11 cellular contexts compared by ENCODE assay signal in the genomic region with DNA sequence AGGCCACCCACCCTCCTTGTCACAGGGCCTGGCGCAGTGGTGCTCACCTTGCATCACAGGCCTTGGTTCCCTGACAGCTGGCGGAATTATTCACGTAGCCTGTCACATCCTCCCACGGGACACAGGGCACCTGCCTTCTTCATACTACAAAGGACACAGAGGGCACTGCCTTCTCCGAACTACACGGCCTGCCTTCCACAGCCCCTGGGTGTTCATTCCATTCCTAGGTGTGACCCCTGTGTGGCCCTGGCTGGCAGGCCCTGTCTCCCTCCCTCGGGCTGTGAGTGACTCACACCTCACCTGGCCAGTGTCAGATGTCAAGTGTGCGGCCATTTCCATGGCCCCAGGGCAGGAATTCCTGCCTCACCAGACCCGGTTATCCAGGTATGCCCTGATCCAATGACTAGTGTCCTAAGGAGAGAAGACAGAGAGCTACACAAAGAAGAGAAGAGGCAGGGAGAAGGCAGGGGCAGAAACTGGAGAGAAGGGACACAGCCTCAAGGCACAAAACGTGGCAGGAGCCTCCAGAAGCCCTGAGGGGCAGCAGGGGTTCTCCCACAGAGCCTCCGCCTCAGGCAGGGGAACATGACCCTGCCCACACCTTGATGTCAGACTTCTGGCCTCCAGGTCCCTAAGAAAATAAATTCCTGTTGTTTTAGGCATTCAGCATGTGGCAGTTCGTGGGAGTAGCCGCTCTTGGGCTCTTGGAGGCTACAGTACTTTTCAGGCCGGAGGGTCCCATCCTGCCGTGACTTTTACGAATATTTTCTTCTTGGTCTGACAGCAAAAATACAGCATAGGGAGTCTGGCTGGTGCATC. TPM values are rescaled to one million over a fixed set of nuclear protein-coding genes. Genes with fewer than 3 reads are reported as not detected.
DNase-seq lines count a peak whose midpoint lies in the region; ATAC-seq and TF ChIP-seq lines count a peak whose summit lies in the region.
"Had no signal": no experiment of that assay in that cellular context is flagged by ENCODE, and none has a peak within 500 bp of the region (broad histone marks: within the 10 kb centered on the region; RNA-seq: fewer than 3 reads in every experiment).

No MANE protein-coding gene starts in this region.

- H3K9me3 Mint-ChIP-seq in CD8-positive, alpha-beta memory T cell = no peaks in the 10 kb centered on the region
- no peaks in the 10 kb centered on the region for H3K9me3 Mint-ChIP-seq in effector memory CD8-positive, alpha-beta T cell
- peaks cover 3% of the 10 kb centered on the region for H3K9me3 Mint-ChIP-seq in nephron

- no peak overlapping the region for H3K4me3 ChIP-seq in CD8-positive, alpha-beta memory T cell (ENCODE audit: low read length)

- H3K27me3 Mint-ChIP-seq in CD8-positive, alpha-beta memory T cell = no peaks in the 10 kb centered on the region
- no peaks in the 10 kb centered on the region for H3K27me3 Mint-ChIP-seq in effector memory CD8-positive, alpha-beta T cell
- H3K27me3 Mint-ChIP-seq in nephron (ENCODE audit: low read depth) = peaks cover 26% of the 10 kb centered on the region

- no peaks in the 10 kb centered on the region for H3K9me3 ChIP-seq in CD8-positive, alpha-beta memory T cell (ENCODE audit: low read length)

- H3K36me3 ChIP-seq in CD8-positive, alpha-beta memory T cell (ENCODE audit: insufficient read depth, low read length) = peaks cover 18% of the 10 kb centered on the region

- peak overlapping the region in 1 of 7 donors; percentile 68 for H3K4me3 Mint-ChIP-seq in CD8-positive, alpha-beta memory T cell
- H3K4me3 Mint-ChIP-seq in effector memory CD8-positive, alpha-beta T cell = peak overlapping the region in 1 of 2 donors; percentile 37
- H3K4me3 Mint-ChIP-seq in nephron = peak overlapping the region in 2 of 3 experiments; percentile 15 to 55

- DNase-seq in CD8-positive, alpha-beta memory T cell = no peak
- no peak for DNase-seq in effector memory CD8-positive, alpha-beta T cell
- no peak for DNase-seq in amygdala (lab: John Stamatoyannopoulos, UW)
- no peak for DNase-seq in NK-92 (lab: John Stamatoyannopoulos, UW; ENCODE audit: unreplicated experiment)
- DNase-seq: activated naive CD4-positive, alpha-beta T cell treated with anti-CD3 and anti-CD28 coated beads, Interleukin-2, amount 50 U/mL, for 16 hours; EL; NCI-H1105 treated with DMSO at 0.1 percent for 48 hours had no signal

- H3K27ac ChIP-seq in CD8-positive, alpha-beta memory T cell (ENCODE audit: low read depth, low read length) = no peak overlapping the region

- no peaks in the 10 kb centered on the region for H3K27me3 ChIP-seq in CD8-positive, alpha-beta memory T cell (ENCODE audit: insufficient read depth, low read length, poor library complexity, severe bottlenecking)

- TF ChIP-seq EP300 in Ishikawa (IDR thresholded peaks at IDR 0.05; ENCODE audit: borderline replicate concordance) = peak; percentile 98

- H3K27ac Mint-ChIP-seq in CD8-positive, alpha-beta memory T cell = peak overlapping the region; percentile 54 to 97 (median 88)
- H3K27ac Mint-ChIP-seq in effector memory CD8-positive, alpha-beta T cell = peak overlapping the region; percentile 90 to 91
- H3K27ac Mint-ChIP-seq in nephron = peak overlapping the region; percentile 1 to 43 (median 19)

- TF ChIP-seq CTCF in nephron (IDR thresholded peaks at IDR 0.05; ENCODE audit: unreplicated experiment in 3 of 3) = no peak

- no peak for ATAC-seq in effector memory CD8-positive, alpha-beta T cell (replicated peaks)
- no peak for ATAC-seq in GM18870 (IDR thresholded peaks at IDR 0.05; ENCODE audit: unreplicated experiment)
- ATAC-seq in GM18498 (IDR thresholded peaks at IDR 0.05; ENCODE audit: unreplicated experiment) = no peak

- peaks cover 43% of the 10 kb centered on the region for H3K4me1 ChIP-seq in CD8-positive, alpha-beta memory T cell (ENCODE audit: insufficient read depth, low read length)

- POLR2A ChIA-PET in CD8-positive, alpha-beta memory T cell (lab: Charles Lee) = no interaction called here

- CTCF ChIA-PET in CD8-positive, alpha-beta memory T cell (lab: Charles Lee) = interaction anchor here (1.0 to 1.2 kb wide), 2 partner anchors 12 to 34 kb away, joined by 3 read pairs; no protein-coding TSS in a partner anchor

- peaks cover 71 to 88% (median 83%) of the 10 kb centered on the region in 3 donors for H3K4me1 Mint-ChIP-seq in CD8-positive, alpha-beta memory T cell
- H3K4me1 Mint-ChIP-seq in effector memory CD8-positive, alpha-beta T cell (ENCODE audit: low read depth in 2 of 2) = peaks cover 64 to 72% of the 10 kb centered on the region in 2 donors
- peaks cover 64% of the 10 kb centered on the region for H3K4me1 Mint-ChIP-seq in nephron

- peak; percentile 17; the same call in 1 of the 2 replicates for TF ChIP-seq RAD21 in Ishikawa (IDR thresholded peaks at IDR 0.05; ENCODE audit: low read depth)

- H3K36me3 Mint-ChIP-seq in CD8-positive, alpha-beta memory T cell = peaks cover 12 to 72% (median 20%) of the 10 kb centered on the region in 3 donors
- peaks cover 56% of the 10 kb centered on the region for H3K36me3 Mint-ChIP-seq in effector memory CD8-positive, alpha-beta T cell (ENCODE audit: insufficient read depth)
- H3K36me3 Mint-ChIP-seq in nephron (ENCODE audit: low read depth) = no peaks in the 10 kb centered on the region

TF ChIP-seq in Ishikawa, 13 proteins besides CTCF, POLR2A, EP300 and RAD21:
- peak; percentile 99 for TF ChIP-seq TCF12 (IDR thresholded peaks at IDR 0.05; ENCODE audit: low read depth)
- TF ChIP-seq NFIC (IDR thresholded peaks at IDR 0.05) = peak; percentile 92
- TF ChIP-seq TAF1 (IDR thresholded peaks at IDR 0.05; ENCODE audit: low read depth) = no peak
- TF ChIP-seq REST (IDR thresholded peaks at IDR 0.05; ENCODE audit: low read depth) = no peak
- peak; percentile 72; the same call in 1 of the 2 replicates for TF ChIP-seq USF1 (IDR thresholded peaks at IDR 0.05)
- peak; percentile 99 for TF ChIP-seq TEAD4 (IDR thresholded peaks at IDR 0.05)
- peak; percentile 93 for TF ChIP-seq MAX (IDR thresholded peaks at IDR 0.05)
- peak; percentile 89; the same call in 1 of the 2 replicates for TF ChIP-seq FOXM1 (IDR thresholded peaks at IDR 0.05; ENCODE audit: borderline replicate concordance, low read depth)
- peak; percentile 32; the same call in 1 of the 2 replicates for TF ChIP-seq ZBTB7A (IDR thresholded peaks at IDR 0.05; ENCODE audit: low read depth)
- peak; percentile 22; the same call in 1 of the 2 replicates for TF ChIP-seq EGR1 (IDR thresholded peaks at IDR 0.05)
- peak; percentile 92 for TF ChIP-seq YY1 (IDR thresholded peaks at IDR 0.05; ENCODE audit: low read depth)
- TF ChIP-seq CEBPB (IDR thresholded peaks at IDR 0.05) = 0 out of 2 replicates have a peak, but pooled peaks have one; percentile 29
- peak; percentile 31; the same call in 1 of the 2 replicates for TF ChIP-seq CREB1 (IDR thresholded peaks at IDR 0.05; ENCODE audit: low read depth)

RNA-seq across cellular contexts. Expression of gene MBP, which starts 43.4 kb away (rescaled TPM):
- 10 to 100 TPM; 59.5 to 60.0 TPM for total RNA-seq in CD8-positive, alpha-beta memory T cell
- polyA plus RNA-seq in CD8-positive, alpha-beta memory T cell = 196 TPM

Comparison
In these comparisons a context has a peak if more than half of its experiments do, and no peak if none do; other contexts are left out.
1. H3K27ac Mint-ChIP-seq: peak in every context shown above with its lines; median percentile 90 in effector memory CD8-positive, alpha-beta T cell; 88 in CD8-positive, alpha-beta memory T cell; 19 in nephron.